In genomic region chr1:45205910-45206721, GRCh38 we compare ENCODE assay signal across 1 cellular context.
TF ChIP-seq lines count a peak whose summit lies in the region.

TSS of gene ZSWIM5 (minus strand) at chr1:45206605. CDS start at chr1:45206350, 255 bp downstream.

TF ChIP-seq in HepG2, 621 proteins besides CTCF, POLR2A, EP300 and RAD21 (continued from another document and continues in another):
- TF ChIP-seq, protein P1, sequence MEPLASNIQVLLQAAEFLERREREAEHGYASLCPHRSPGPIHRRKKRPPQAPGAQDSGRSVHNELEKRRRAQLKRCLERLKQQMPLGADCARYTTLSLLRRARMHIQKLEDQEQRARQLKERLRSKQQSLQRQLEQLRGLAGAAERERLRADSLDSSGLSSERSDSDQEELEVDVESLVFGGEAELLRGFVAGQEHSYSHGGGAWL (CRISPR knock-in tag; IDR thresholded peaks at IDR 0.05), result peak; percentile 68
- TF ChIP-seq TOE1 (CRISPR knock-in tag; IDR thresholded peaks at IDR 0.05) (no peak), CHD2 (IDR thresholded peaks at IDR 0.05; ENCODE audit: low read depth, low read length) (no peak), ZNF333 (CRISPR knock-in tag; IDR thresholded peaks at IDR 0.05; ENCODE audit: borderline replicate concordance) (no peak), ZNF75D (CRISPR knock-in tag; IDR thresholded peaks at IDR 0.05; ENCODE audit: borderline replicate concordance) (no peak), NCOR1 (IDR thresholded peaks at IDR 0.05; ENCODE audit: borderline replicate concordance, low read length) (no peak), ZNF660 (CRISPR knock-in tag; IDR thresholded peaks at IDR 0.05; ENCODE audit: borderline replicate concordance, low read depth) (no peak), ZNF451 (CRISPR knock-in tag; IDR thresholded peaks at IDR 0.05) (0 out of 2 replicates have a peak, but pooled peaks have one; percentile 29), ZNF143 (CRISPR knock-in tag; IDR thresholded peaks at IDR 0.05) (no peak), POGZ (CRISPR knock-in tag; IDR thresholded peaks at IDR 0.05) (peak; percentile 31; the same call in 1 of the 2 replicates), PAWR (CRISPR knock-in tag; IDR thresholded peaks at IDR 0.05; ENCODE audit: borderline replicate concordance) (no peak), HNRNPK (IDR thresholded peaks at IDR 0.05; ENCODE audit: low read depth, low read length, poor library complexity, severe bottlenecking) (no peak), IRF1 (CRISPR knock-in tag; IDR thresholded peaks at IDR 0.05; ENCODE audit: low read depth) (no peak), ZFYVE20 (CRISPR knock-in tag; IDR thresholded peaks at IDR 0.05; ENCODE audit: borderline replicate concordance, low read depth) (0 out of 2 replicates have a peak, but pooled peaks have one; percentile 69), ZSCAN31 (CRISPR knock-in tag; IDR thresholded peaks at IDR 0.05; ENCODE audit: low read depth) (no peak; the same call in 1 of the 2 replicates), ZNF367 (CRISPR knock-in tag; IDR thresholded peaks at IDR 0.05; ENCODE audit: borderline replicate concordance) (no peak), PHF8 (CRISPR knock-in tag; IDR thresholded peaks at IDR 0.05) (peak; percentile 78), SOX5 (CRISPR knock-in tag; IDR thresholded peaks at IDR 0.05; ENCODE audit: borderline replicate concordance) (no peak), CENPX (CRISPR knock-in tag; IDR thresholded peaks at IDR 0.05) (no peak), KLF13 (CRISPR knock-in tag; IDR thresholded peaks at IDR 0.05) (no peak), ZBTB10 (CRISPR knock-in tag; IDR thresholded peaks at IDR 0.05; ENCODE audit: borderline replicate concordance) (no peak), BRCA1 (CRISPR knock-in tag; IDR thresholded peaks at IDR 0.05) (no peak), ZNF879 (CRISPR knock-in tag; IDR thresholded peaks at IDR 0.05) (no peak), ZEB1 (IDR thresholded peaks at IDR 0.05; ENCODE audit: insufficient replicate concordance, low read depth) (no peak), ATRX (CRISPR knock-in tag; IDR thresholded peaks at IDR 0.05; ENCODE audit: borderline replicate concordance) (no peak), ZNF598 (CRISPR knock-in tag; IDR thresholded peaks at IDR 0.05; ENCODE audit: borderline replicate concordance) (no peak), MAFG (CRISPR knock-in tag; IDR thresholded peaks at IDR 0.05) (no peak), ZNF235 (CRISPR knock-in tag; IDR thresholded peaks at IDR 0.05; ENCODE audit: borderline replicate concordance) (no peak), ADNP (CRISPR knock-in tag; IDR thresholded peaks at IDR 0.05) (no peak), ZNF629 (CRISPR knock-in tag; conservative IDR thresholded peaks at IDR 0.05) (no peak), CSRNP1 (CRISPR knock-in tag; IDR thresholded peaks at IDR 0.05) (no peak), ZSCAN22 (CRISPR knock-in tag; IDR thresholded peaks at IDR 0.05) (no peak), TBP (CRISPR knock-in tag; IDR thresholded peaks at IDR 0.05) (no peak), ZFP36 (IDR thresholded peaks at IDR 0.05; ENCODE audit: borderline replicate concordance, low read depth, low read length, partially characterized antibody) (no peak), ZNF616 (CRISPR knock-in tag; IDR thresholded peaks at IDR 0.05; ENCODE audit: low read depth) (peak; percentile 23; the same call in 1 of the 2 replicates), FOSL1 (CRISPR knock-in tag; IDR thresholded peaks at IDR 0.05; ENCODE audit: borderline replicate concordance) (no peak), ZNF841 (CRISPR knock-in tag; IDR thresholded peaks at IDR 0.05; ENCODE audit: borderline replicate concordance) (no peak), NR2C2 (CRISPR knock-in tag; IDR thresholded peaks at IDR 0.05; ENCODE audit: borderline replicate concordance) (no peak), ZNF329 (CRISPR knock-in tag; IDR thresholded peaks at IDR 0.05; ENCODE audit: low read depth) (0 out of 2 replicates have a peak, but pooled peaks have one; percentile 59), HMGXB4 (CRISPR knock-in tag; IDR thresholded peaks at IDR 0.05; ENCODE audit: borderline replicate concordance in 1 of 2, low read depth in 1 of 2) (peak in 1 of 2 experiments; percentile 31; a peak in 1 of 4 replicates), ZKSCAN1 (IDR thresholded peaks at IDR 0.05; ENCODE audit: low read length) (no peak), ZNF264 (CRISPR knock-in tag; IDR thresholded peaks at IDR 0.05) (no peak)
- TF ChIP-seq, protein P2, sequence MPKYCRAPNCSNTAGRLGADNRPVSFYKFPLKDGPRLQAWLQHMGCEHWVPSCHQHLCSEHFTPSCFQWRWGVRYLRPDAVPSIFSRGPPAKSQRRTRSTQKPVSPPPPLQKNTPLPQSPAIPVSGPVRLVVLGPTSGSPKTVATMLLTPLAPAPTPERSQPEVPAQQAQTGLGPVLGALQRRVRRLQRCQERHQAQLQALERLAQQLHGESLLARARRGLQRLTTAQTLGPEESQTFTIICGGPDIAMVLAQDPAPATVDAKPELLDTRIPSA (CRISPR knock-in tag; IDR thresholded peaks at IDR 0.05; ENCODE audit: borderline replicate concordance), result no peak
- TF ChIP-seq, protein P3, sequence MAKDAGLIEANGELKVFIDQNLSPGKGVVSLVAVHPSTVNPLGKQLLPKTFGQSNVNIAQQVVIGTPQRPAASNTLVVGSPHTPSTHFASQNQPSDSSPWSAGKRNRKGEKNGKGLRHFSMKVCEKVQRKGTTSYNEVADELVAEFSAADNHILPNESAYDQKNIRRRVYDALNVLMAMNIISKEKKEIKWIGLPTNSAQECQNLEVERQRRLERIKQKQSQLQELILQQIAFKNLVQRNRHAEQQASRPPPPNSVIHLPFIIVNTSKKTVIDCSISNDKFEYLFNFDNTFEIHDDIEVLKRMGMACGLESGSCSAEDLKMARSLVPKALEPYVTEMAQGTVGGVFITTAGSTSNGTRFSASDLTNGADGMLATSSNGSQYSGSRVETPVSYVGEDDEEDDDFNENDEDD (CRISPR knock-in tag; IDR thresholded peaks at IDR 0.05; ENCODE audit: borderline replicate concordance), result no peak
- TF ChIP-seq, protein P4, sequence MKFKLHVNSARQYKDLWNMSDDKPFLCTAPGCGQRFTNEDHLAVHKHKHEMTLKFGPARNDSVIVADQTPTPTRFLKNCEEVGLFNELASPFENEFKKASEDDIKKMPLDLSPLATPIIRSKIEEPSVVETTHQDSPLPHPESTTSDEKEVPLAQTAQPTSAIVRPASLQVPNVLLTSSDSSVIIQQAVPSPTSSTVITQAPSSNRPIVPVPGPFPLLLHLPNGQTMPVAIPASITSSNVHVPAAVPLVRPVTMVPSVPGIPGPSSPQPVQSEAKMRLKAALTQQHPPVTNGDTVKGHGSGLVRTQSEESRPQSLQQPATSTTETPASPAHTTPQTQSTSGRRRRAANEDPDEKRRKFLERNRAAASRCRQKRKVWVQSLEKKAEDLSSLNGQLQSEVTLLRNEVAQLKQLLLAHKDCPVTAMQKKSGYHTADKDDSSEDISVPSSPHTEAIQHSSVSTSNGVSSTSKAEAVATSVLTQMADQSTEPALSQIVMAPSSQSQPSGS (CRISPR knock-in tag; IDR thresholded peaks at IDR 0.05), result no peak
- TF ChIP-seq, protein P5, sequence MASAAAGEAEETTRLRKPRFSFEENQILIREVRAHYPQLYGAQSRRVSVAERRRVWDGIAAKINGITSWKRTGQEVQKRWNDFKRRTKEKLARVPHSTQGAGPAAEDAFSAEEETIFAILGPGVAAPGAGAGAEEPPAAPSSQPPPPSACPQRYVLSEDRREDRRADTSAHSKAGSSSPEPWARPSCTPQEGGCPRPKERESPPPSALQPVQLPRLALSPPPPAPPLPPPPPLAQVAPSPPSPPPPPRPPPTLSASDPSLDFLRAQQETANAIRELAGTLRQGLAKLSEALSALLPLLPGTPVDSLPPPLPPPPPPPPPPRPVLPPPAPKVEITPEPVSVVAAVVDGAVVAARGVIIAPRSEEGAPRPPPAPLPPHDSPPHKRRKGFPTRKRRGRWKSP (CRISPR knock-in tag; IDR thresholded peaks at IDR 0.05), result peak; percentile 96
- TF ChIP-seq, protein P6, sequence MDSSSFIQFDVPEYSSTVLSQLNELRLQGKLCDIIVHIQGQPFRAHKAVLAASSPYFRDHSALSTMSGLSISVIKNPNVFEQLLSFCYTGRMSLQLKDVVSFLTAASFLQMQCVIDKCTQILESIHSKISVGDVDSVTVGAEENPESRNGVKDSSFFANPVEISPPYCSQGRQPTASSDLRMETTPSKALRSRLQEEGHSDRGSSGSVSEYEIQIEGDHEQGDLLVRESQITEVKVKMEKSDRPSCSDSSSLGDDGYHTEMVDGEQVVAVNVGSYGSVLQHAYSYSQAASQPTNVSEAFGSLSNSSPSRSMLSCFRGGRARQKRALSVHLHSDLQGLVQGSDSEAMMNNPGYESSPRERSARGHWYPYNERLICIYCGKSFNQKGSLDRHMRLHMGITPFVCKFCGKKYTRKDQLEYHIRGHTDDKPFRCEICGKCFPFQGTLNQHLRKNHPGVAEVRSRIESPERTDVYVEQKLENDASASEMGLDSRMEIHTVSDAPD (CRISPR knock-in tag; IDR thresholded peaks at IDR 0.05), result no peak
- TF ChIP-seq, protein P7, sequence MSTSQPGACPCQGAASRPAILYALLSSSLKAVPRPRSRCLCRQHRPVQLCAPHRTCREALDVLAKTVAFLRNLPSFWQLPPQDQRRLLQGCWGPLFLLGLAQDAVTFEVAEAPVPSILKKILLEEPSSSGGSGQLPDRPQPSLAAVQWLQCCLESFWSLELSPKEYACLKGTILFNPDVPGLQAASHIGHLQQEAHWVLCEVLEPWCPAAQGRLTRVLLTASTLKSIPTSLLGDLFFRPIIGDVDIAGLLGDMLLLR (CRISPR knock-in tag; IDR thresholded peaks at IDR 0.05), result peak; percentile 45; the same call in 1 of the 2 replicates
